In genomic region chr10:89836840-89837172, GRCh38 we compare ENCODE assay signal across 8 cellular contexts.
DNase-seq lines count a peak whose midpoint lies in the region; ATAC-seq, FAIRE-seq and TF ChIP-seq lines count a peak whose summit lies in the region.

No MANE protein-coding gene starts in this region.

- no peak for DNase-seq in AG04450 (ENCODE audit: low read depth, low spot score)
- peak; percentile 87 for DNase-seq in esophagus muscularis mucosa (ENCODE audit: extremely low spot score)
- DNase-seq in pancreas: no peak
- no peak for DNase-seq in OCI-M2 (lab: John Stamatoyannopoulos, UW; ENCODE audit: unreplicated experiment)
- DNase-seq in DMS79 (lab: John Stamatoyannopoulos, UW): no peak
- DNase-seq in stimulated activated CD8-positive, alpha-beta memory T cell treated with anti-CD3 and anti-CD28 coated beads, Interleukin-4, amount 100 ng/mL, for 48 hours: no peak
- no peak for DNase-seq in DMS153 treated with DMSO at 0.1 percent for 48 hours (lab: John Stamatoyannopoulos, UW; ENCODE audit: unreplicated experiment)

- TF ChIP-seq POLR2A in esophagus muscularis mucosa (IDR thresholded peaks at IDR 0.05; ENCODE audit: low read depth): no peak

- no peak for TF ChIP-seq EP300 in esophagus muscularis mucosa (IDR thresholded peaks at IDR 0.05)

- H3K4me3 ChIP-seq in AG04450 (ENCODE audit: low read depth, low read length) (peak overlapping the region; percentile 63), OCI-LY1 (ENCODE audit: low read depth, low read length, poor library complexity, severe bottlenecking) (peak overlapping the region; percentile 61), esophagus muscularis mucosa (peak overlapping the region; percentile 61 to 65 (median 62)), pancreas (peak overlapping the region; percentile 35 to 57 (median 42))

- H3K9me2 ChIP-seq in OCI-LY1 (ENCODE audit: low read depth, low read length): no peaks in the 10 kb centered on the region

- peaks cover 8% of the 10 kb centered on the region for H3K4me1 ChIP-seq in OCI-LY1 (ENCODE audit: insufficient read depth, low read length, severe bottlenecking)
- peaks cover 0 to 24% (median 18%) of the 10 kb centered on the region in 4 donors for H3K4me1 ChIP-seq in esophagus muscularis mucosa
- no peaks in the 10 kb centered on the region for H3K4me1 ChIP-seq in pancreas

- 29% methylated on average over 13 of the region's 13 CpGs for WGBS in esophagus muscularis mucosa
- WGBS in pancreas, 2 donors: 52 to 55% methylated on average over 13 of the region's 13 CpGs

- CTCF ChIA-PET in AG04450 (lab: Charles Lee): no interaction called here

- intact Hi-C loops in esophagus muscularis mucosa (cut with DNase I): no loop called here
- intact Hi-C loops in pancreas (cut with DNase I): no loop called here

- H3K9me3 ChIP-seq in AG04450 (ENCODE audit: control insufficient read depth, insufficient read depth, low read length) (no peaks in the 10 kb centered on the region; the same call in 1 of the 2 replicates), OCI-LY1 (ENCODE audit: low read length) (no peaks in the 10 kb centered on the region), esophagus muscularis mucosa (peaks cover 0 to 4% (median 0%) of the 10 kb centered on the region in 4 donors), pancreas (no peaks in the 10 kb centered on the region)

- no peaks in the 10 kb centered on the region for H4K20me1 ChIP-seq in OCI-LY1 (ENCODE audit: insufficient read depth, low read length)

- TF ChIP-seq CTCF in AG04450 (IDR thresholded peaks at IDR 0.05; ENCODE audit: low read depth, low read length) (no peak), OCI-LY1 (IDR thresholded peaks at IDR 0.05; ENCODE audit: low read length) (no peak), esophagus muscularis mucosa (IDR thresholded peaks at IDR 0.05) (no peak), pancreas (IDR thresholded peaks at IDR 0.05) (no peak)

- H2AFZ ChIP-seq in OCI-LY1 (ENCODE audit: low read length): no peak overlapping the region

- peak overlapping the region; percentile 57; the same call in 1 of the 2 replicates for H3K9ac ChIP-seq in OCI-LY1 (ENCODE audit: low read length)

- H3K4me2 ChIP-seq in OCI-LY1 (ENCODE audit: low read length): peak overlapping the region; percentile 78

- H3K27ac ChIP-seq in AG04450 (ENCODE audit: low read depth, low read length): no peak overlapping the region
- no peak overlapping the region for H3K27ac ChIP-seq in OCI-LY1 (ENCODE audit: low read depth, low read length, poor library complexity, severe bottlenecking)
- H3K27ac ChIP-seq in esophagus muscularis mucosa (replicated peaks in 1 of 4): peak overlapping the region in 3 of 4 donors; percentile 56 to 68 (median 58)
- H3K27ac ChIP-seq in pancreas: peak overlapping the region in 1 of 4 donors; percentile 37

- H3K27me3 ChIP-seq in AG04450 (ENCODE audit: control insufficient read depth, insufficient read depth, low read length) (peaks cover 9% of the 10 kb centered on the region), OCI-LY1 (ENCODE audit: insufficient read depth, low read length) (no peaks in the 10 kb centered on the region), esophagus muscularis mucosa (no peaks in the 10 kb centered on the region), pancreas (no peaks in the 10 kb centered on the region)

- POLR2A ChIA-PET in AG04450 (lab: Yijun Ruan, JAX): no interaction called here

- no peaks in the 10 kb centered on the region for H3K36me3 ChIP-seq in OCI-LY1 (ENCODE audit: insufficient read depth, low read length)
- no peaks in the 10 kb centered on the region for H3K36me3 ChIP-seq in esophagus muscularis mucosa
- no peaks in the 10 kb centered on the region for H3K36me3 ChIP-seq in pancreas

- peak in 1 of 4 donors; percentile 31 for ATAC-seq in pancreas

- H3K79me2 ChIP-seq in OCI-LY1 (ENCODE audit: insufficient read depth, low read length): no peaks in the 10 kb centered on the region

- no peak for FAIRE-seq in pancreas (lab: Jason Lieb, UNC)

- H3F3A ChIP-seq in OCI-LY1 (ENCODE audit: insufficient read depth, low read length): no peaks in the 10 kb centered on the region

Comparison
In these comparisons a context has a peak if more than half of its experiments do, and no peak if none do; other contexts are left out.
1. H3K27ac ChIP-seq: peak in esophagus muscularis mucosa (3 of 4); none in AG04450 (single experiment) and OCI-LY1 (single experiment).
2. Peak in every context shown above with its lines, with median percentiles within 50 percentile points of each other: H3K4me3 ChIP-seq.